8 cellular contexts compared by ENCODE assay signal in genomic region chr2:207073791-207074678, GRCh38.
DNase-seq lines count a peak whose midpoint lies in the region; ATAC-seq and TF ChIP-seq lines count a peak whose summit lies in the region.

No MANE protein-coding gene starts in this region.

- CTCF ChIA-PET in PC-3 (lab: Charles Lee), result interaction anchor here (0.6 kb wide), 1 partner anchor 105 kb away, joined by 4 read pairs; no protein-coding TSS in a partner anchor

- H3K27ac Mint-ChIP-seq in brain (peak overlapping the region; percentile 8 to 68 (median 24)), natural killer cell (peak overlapping the region in 1 of 2 donors; percentile 10)

- H3K9me3 ChIP-seq in PC-3 (ENCODE audit: low read length) (no peaks in the 10 kb centered on the region), upper lobe of right lung (no peaks in the 10 kb centered on the region)

- H3K9ac ChIP-seq in PC-3 (ENCODE audit: low read length), result no peak overlapping the region

- H3K4me2 ChIP-seq in PC-3 (ENCODE audit: low read length), result peak overlapping the region; percentile 21; the same call in 1 of the 2 replicates

- intact Hi-C loops in PC-3 (cut with micrococcal nuclease) (loop anchor here (10.0 kb wide), 1 partner anchor 401 kb away; no protein-coding TSS in a partner anchor), natural killer cell (cut with micrococcal nuclease) (no loop called here), upper lobe of right lung (cut with DNase I) (no loop called here)

- H3K4me1 ChIP-seq in PC-3 (ENCODE audit: insufficient read depth, low read length) (no peaks in the 10 kb centered on the region), upper lobe of right lung (peaks cover 7% of the 10 kb centered on the region)

- H3K27ac ChIP-seq in PC-3 (ENCODE audit: low read length) (no peak overlapping the region), upper lobe of right lung (peak overlapping the region; percentile 25)

- H3K4me1 Mint-ChIP-seq in brain, result peaks cover 72% of the 10 kb centered on the region
- peaks cover 17 to 22% of the 10 kb centered on the region in 2 donors for H3K4me1 Mint-ChIP-seq in natural killer cell

- no TSS peak for BruUV-seq in PC-3 (replicated peaks; lab: Mats Ljungman, UMichigan)

- no peaks in the 10 kb centered on the region for H3F3A ChIP-seq in PC-3 (ENCODE audit: low read length, unreplicated experiment)

- peak overlapping the region; percentile 22 for H2AFZ ChIP-seq in PC-3 (ENCODE audit: low read length)

- H3K9me3 Mint-ChIP-seq in brain (no peaks in the 10 kb centered on the region), natural killer cell (no peaks in the 10 kb centered on the region)

- peaks cover 22% of the 10 kb centered on the region for H3K36me3 Mint-ChIP-seq in brain
- H3K36me3 Mint-ChIP-seq in natural killer cell, result no peaks in the 10 kb centered on the region

- no peaks in the 10 kb centered on the region for H3K36me3 ChIP-seq in PC-3 (ENCODE audit: low read depth, low read length)
- peaks cover 10% of the 10 kb centered on the region for H3K36me3 ChIP-seq in upper lobe of right lung

- DNase-seq in DMS79 treated with DMSO at 0.1 percent for 48 hours (lab: John Stamatoyannopoulos, UW) (peak; percentile 10), DMS79 (lab: John Stamatoyannopoulos, UW) (no peak), PC-3 (peak; percentile 13), natural killer cell (no peak), upper lobe of right lung (no peak), T-helper 9 cell (no peak)

- H3K79me2 ChIP-seq in PC-3 (ENCODE audit: low read length), result no peaks in the 10 kb centered on the region

- H3K4me3 Mint-ChIP-seq in brain (peak overlapping the region in 2 of 5 experiments; percentile 5 to 9), natural killer cell (peak overlapping the region; percentile 35)

- no peak overlapping the region for H3K4me3 ChIP-seq in PC-3 (ENCODE audit: low read length)
- no peak overlapping the region for H3K4me3 ChIP-seq in upper lobe of right lung

- H3K27me3 Mint-ChIP-seq in brain (no peaks in the 10 kb centered on the region), natural killer cell (ENCODE audit: low read depth in 2 of 2) (peaks cover 15 to 17% of the 10 kb centered on the region in 2 donors)

- ATAC-seq in PC-3 (peak; percentile 43), natural killer cell (peak in 1 of 3 donors; percentile 67), upper lobe of right lung (peak; percentile 62), GM19452 (IDR thresholded peaks at IDR 0.05; ENCODE audit: unreplicated experiment) (no peak)

- TF ChIP-seq CTCF in PC-3 (conservative IDR thresholded peaks at IDR 0.05; ENCODE audit: low read depth, low read length) (no peak), brain (conservative IDR thresholded peaks at IDR 0.05) (no peak), natural killer cell (IDR thresholded peaks at IDR 0.05) (no peak), upper lobe of right lung (IDR thresholded peaks at IDR 0.05) (no peak)

- H4K20me1 ChIP-seq in PC-3 (ENCODE audit: low read length), result no peaks in the 10 kb centered on the region

- H3K27me3 ChIP-seq in PC-3 (ENCODE audit: low read length) (no peaks in the 10 kb centered on the region), upper lobe of right lung (no peaks in the 10 kb centered on the region)

- POLR2A ChIA-PET in PC-3 (lab: Charles Lee; ENCODE audit: unreplicated experiment), result no interaction called here

- no peaks in the 10 kb centered on the region for H3K9me2 ChIP-seq in PC-3 (replicated peaks; ENCODE audit: low read length)

Comparison
In these comparisons a context has a peak if more than half of its experiments do, and no peak if none do; other contexts are left out.
1. DNase-seq: peak in DMS79 treated with DMSO at 0.1 percent for 48 hours (single experiment) and PC-3 (single experiment); none in DMS79 (single experiment), natural killer cell (single experiment), upper lobe of right lung (single experiment) and T-helper 9 cell (single experiment).